1 cellular context compared by ENCODE assay signal in genomic region chr19:35151273-35152065, GRCh38.
A peak's percentile ranks its signal among the peaks of the same experiment; 100 is the strongest.
TF ChIP-seq lines count a peak whose summit lies in the region.

No MANE protein-coding gene starts in this region.

TF ChIP-seq in H1, 55 proteins besides CTCF, POLR2A, EP300 and RAD21:
- no peak for TF ChIP-seq SRF (IDR thresholded peaks at IDR 0.05; ENCODE audit: low read depth, low read length)
- peak; percentile 50; the same call in 1 of the 2 replicates for TF ChIP-seq POLR2AphosphoS5 (IDR thresholded peaks at IDR 0.05; ENCODE audit: low read depth, low read length)
- no peak for TF ChIP-seq MAX (IDR thresholded peaks at IDR 0.05)
- TF ChIP-seq GTF2F1 (IDR thresholded peaks at IDR 0.05; ENCODE audit: borderline replicate concordance, low read depth, low read length) = no peak
- no peak for TF ChIP-seq EZH2 (IDR thresholded peaks at IDR 0.05; ENCODE audit: low read depth, low read length, severe bottlenecking)
- TF ChIP-seq BACH1 (IDR thresholded peaks at IDR 0.05; ENCODE audit: low read length) = no peak
- 0 out of 2 replicates have a peak, but pooled peaks have one; percentile 21 for TF ChIP-seq TBP (IDR thresholded peaks at IDR 0.05; ENCODE audit: low read depth, low read length)
- no peak for TF ChIP-seq CBX8 (IDR thresholded peaks at IDR 0.05; ENCODE audit: borderline replicate concordance, low read depth, low read length)
- no peak for TF ChIP-seq BCL11A (IDR thresholded peaks at IDR 0.05; ENCODE audit: low read depth in 2 of 2, low read length in 2 of 2)
- TF ChIP-seq POU5F1 (IDR thresholded peaks at IDR 0.05; ENCODE audit: low read depth, low read length) = no peak
- TF ChIP-seq BRCA1 (IDR thresholded peaks at IDR 0.05; ENCODE audit: low read depth, low read length) = no peak
- TF ChIP-seq TAF7 (optimal IDR thresholded peaks at IDR 0.05; ENCODE audit: borderline replicate concordance, low read depth, low read length) = peak; percentile 84
- no peak for TF ChIP-seq SIN3A (conservative IDR thresholded peaks at IDR 0.05 in 1 of 2, IDR thresholded peaks at IDR 0.05 in 1 of 2; ENCODE audit: low read depth in 1 of 2, low read length in 2 of 2)
- no peak for TF ChIP-seq CHD2 (IDR thresholded peaks at IDR 0.05; ENCODE audit: low read length)
TF ChIP-seq in H1: peak in this region for 3.
